Comparison of ENCODE assay signal across 17 cellular contexts in genomic region chr17:11039342-11039741, GRCh38.
DNase-seq lines count a peak whose midpoint lies in the region; TF ChIP-seq lines count a peak whose summit lies in the region.
"Had no signal": no experiment of that assay in that cellular context is flagged by ENCODE, and none has a peak within 500 bp of the region (broad histone marks: within the 10 kb centered on the region; RNA-seq: fewer than 3 reads in every experiment).

No MANE protein-coding gene starts in this region.

- 38 to 43% methylated on average over 1 of the region's 1 CpG for WGBS in esophagus squamous epithelium, 2 donors

- TF ChIP-seq CTCF in esophagus squamous epithelium (IDR thresholded peaks at IDR 0.05) = peak in 1 of 6 experiments; percentile 13

- intact Hi-C loops in esophagus squamous epithelium (cut with DNase I) = no loop called here

- no peak for TF ChIP-seq POLR2A in esophagus squamous epithelium (IDR thresholded peaks at IDR 0.05)

- DNase-seq in HT-29 (ENCODE audit: low spot score) = peak; percentile 1
- DNase-seq in esophagus squamous epithelium (lab: John Stamatoyannopoulos, UW) = no peak
- peak; percentile 24 for DNase-seq in putamen (ENCODE audit: low spot score)
- no peak for DNase-seq in HK-2 (ENCODE audit: unreplicated experiment)
- no peak for DNase-seq in activated effector memory CD4-positive, alpha-beta T cell treated with anti-CD3 and anti-CD28 coated beads, Interleukin-2, amount 50 U/mL, for 16 hours
- no peak for DNase-seq in HuH-7 (ENCODE audit: low spot score)
- DNase-seq: 8988T; ACHN; BE2C; C1 segment of cervical spinal cord; Caco-2; Calu3; CD4-positive, alpha-beta T cell; CD8-positive, alpha-beta T cell; DMS79 treated with DMSO at 0.1 percent for 48 hours; GF-D8 had no signal

- no peaks in the 10 kb centered on the region for H3K27me3 ChIP-seq in esophagus squamous epithelium
- H3K27me3 ChIP-seq: BE2C, BLaER1 had no signal

- peak overlapping the region in 3 of 4 donors; percentile 3 to 39 (median 3) for H3K27ac ChIP-seq in esophagus squamous epithelium
- H3K27ac ChIP-seq: BLaER1 had no signal

- H3K4me3 ChIP-seq in esophagus squamous epithelium = no peak overlapping the region
- H3K4me3 ChIP-seq: BLaER1 had no signal

- no peaks in the 10 kb centered on the region for H3K9me3 ChIP-seq in esophagus squamous epithelium
- H3K9me3 ChIP-seq: BE2C, BLaER1, Caco-2 had no signal

- no peaks in the 10 kb centered on the region for H3K36me3 ChIP-seq in esophagus squamous epithelium
- H3K36me3 ChIP-seq: BE2C, BLaER1 had no signal

- peaks cover 0 to 39% (median 7%) of the 10 kb centered on the region in 3 donors for H3K4me1 ChIP-seq in esophagus squamous epithelium
- H3K4me1 ChIP-seq: BE2C, BLaER1, Caco-2 had no signal

Comparison
In these comparisons a context has a peak if more than half of its experiments do, and no peak if none do; other contexts are left out.
1. DNase-seq: peak in HT-29 (single experiment) and putamen (single experiment); none in esophagus squamous epithelium (single experiment), HK-2 (single experiment), activated effector memory CD4-positive, alpha-beta T cell treated with anti-CD3 and anti-CD28 coated beads, Interleukin-2, amount 50 U/mL, for 16 hours (single experiment) and HuH-7 (single experiment).